Comparison of ENCODE assay signal across 15 cellular contexts in genomic region chr12:58583956-58584355, GRCh38.
"Had no signal": no experiment of that assay in that cellular context is flagged by ENCODE, and none has a peak within 500 bp of the region (broad histone marks: within the 10 kb centered on the region; RNA-seq: fewer than 3 reads in every experiment).

No MANE protein-coding gene starts in this region.

- H3K36me3 ChIP-seq: adrenal gland, ovary, tibial nerve had no signal

- H3K4me3 Mint-ChIP-seq: activated naive CD4-positive, alpha-beta T cell treated with anti-CD3 and anti-CD28 coated beads, Interleukin-2, amount 10 ng/mL, durations not matched to agents 7 days and 5 days; activated T-helper 17 cell treated with anti-CD3 and anti-CD28 coated beads, Interleukin-2, amount 50 U/mL, for 72 hours; effector memory CD8-positive, alpha-beta T cell; immature natural killer cell; nephron; T-helper 1 cell treated with Interleukin-12 subunit alpha and Interleukin-12 subunit beta and Interleukin-4 antibody, amounts not matched to agents 30 μg/mL and 1 μg/mL, for 36 hours had no signal

- H3K9me3 Mint-ChIP-seq: activated naive CD4-positive, alpha-beta T cell treated with anti-CD3 and anti-CD28 coated beads, Interleukin-2, amount 10 ng/mL, durations not matched to agents 7 days and 5 days; nephron; T-helper 1 cell treated with Interleukin-12 subunit alpha and Interleukin-12 subunit beta and Interleukin-4 antibody, amounts not matched to agents 30 μg/mL and 1 μg/mL, for 36 hours had no signal

- H3K27me3 Mint-ChIP-seq: activated naive CD4-positive, alpha-beta T cell treated with anti-CD3 and anti-CD28 coated beads, Interleukin-2, amount 10 ng/mL, durations not matched to agents 7 days and 5 days; activated T-helper 17 cell treated with anti-CD3 and anti-CD28 coated beads, Interleukin-2, amount 50 U/mL, for 72 hours; effector memory CD8-positive, alpha-beta T cell had no signal

- DNase-seq: activated CD4-positive, alpha-beta T cell treated with anti-CD3 and anti-CD28 coated beads, Interleukin-2, amount 50 U/mL, for 1 hour; activated naive CD4-positive, alpha-beta T cell treated with anti-CD3 and anti-CD28 coated beads, Interleukin-2, amount 10 ng/mL, durations not matched to agents 7 days and 5 days; activated T-cell treated with anti-CD3 and anti-CD28 coated beads for 4 hours; caudate nucleus; effector memory CD8-positive, alpha-beta T cell; immature natural killer cell; left colon; ovary; small intestine had no signal

- H3K9me3 ChIP-seq: adrenal gland, ovary, tibial nerve had no signal

- H3K27me3 ChIP-seq: adrenal gland, ovary, tibial nerve had no signal

- H3K27ac Mint-ChIP-seq: activated naive CD4-positive, alpha-beta T cell treated with anti-CD3 and anti-CD28 coated beads, Interleukin-2, amount 10 ng/mL, durations not matched to agents 7 days and 5 days; activated T-helper 17 cell treated with anti-CD3 and anti-CD28 coated beads, Interleukin-2, amount 50 U/mL, for 72 hours; effector memory CD8-positive, alpha-beta T cell; immature natural killer cell; nephron; T-helper 1 cell treated with Interleukin-12 subunit alpha and Interleukin-12 subunit beta and Interleukin-4 antibody, amounts not matched to agents 30 μg/mL and 1 μg/mL, for 36 hours had no signal

- H3K4me3 ChIP-seq: adrenal gland, ovary, tibial nerve had no signal

- ATAC-seq: activated T-helper 17 cell treated with anti-CD3 and anti-CD28 coated beads, Interleukin-2, amount 50 U/mL, for 72 hours; effector memory CD8-positive, alpha-beta T cell; left colon had no signal

- H3K27ac ChIP-seq: epithelial cell of prostate, ovary had no signal

- H3K4me1 Mint-ChIP-seq: activated naive CD4-positive, alpha-beta T cell treated with anti-CD3 and anti-CD28 coated beads, Interleukin-2, amount 10 ng/mL, durations not matched to agents 7 days and 5 days; activated T-helper 17 cell treated with anti-CD3 and anti-CD28 coated beads, Interleukin-2, amount 50 U/mL, for 72 hours; immature natural killer cell had no signal

- H3K36me3 Mint-ChIP-seq: activated naive CD4-positive, alpha-beta T cell treated with anti-CD3 and anti-CD28 coated beads, Interleukin-2, amount 10 ng/mL, durations not matched to agents 7 days and 5 days; immature natural killer cell had no signal
